ENCODE assay signal across 8 cellular contexts in genomic region chr1:23838401-23838866, GRCh38. TPM values are rescaled to one million over a fixed set of nuclear protein-coding genes. Genes with fewer than 3 reads are reported as not detected.
DNase-seq lines count a peak whose midpoint lies in the region; ATAC-seq and TF ChIP-seq lines count a peak whose summit lies in the region.

No MANE protein-coding gene starts in this region.

- 2 to 4% methylated on average over 10 to 15 of the region's 21 CpGs for WGBS in ectodermal cell, 2 experiments

- peaks cover 2% of the 10 kb centered on the region for H3K27me3 Mint-ChIP-seq in memory B cell

- peak overlapping the region; percentile 2 for H3K4me3 ChIP-seq in ectodermal cell (ENCODE audit: insufficient read depth, low read depth, low read length)

- no peaks in the 10 kb centered on the region for H3K9me3 ChIP-seq in ectodermal cell (ENCODE audit: control insufficient read depth, low read length)

- H3K36me3 ChIP-seq in ectodermal cell (ENCODE audit: control insufficient read depth, insufficient read depth, low read length) = no peaks in the 10 kb centered on the region

- H3K4me1 Mint-ChIP-seq in memory B cell = peaks cover 9% of the 10 kb centered on the region

- H3K4me1 ChIP-seq in ectodermal cell (ENCODE audit: control insufficient read depth, insufficient read depth, low read length) = no peaks in the 10 kb centered on the region

- CTCF ChIA-PET in HEK293T (lab: Yijun Ruan, JAX) = interaction anchor here (0.7 kb wide), 1 partner anchor 548 kb away, joined by 3 read pairs; no protein-coding TSS in a partner anchor

- peak overlapping the region; percentile 65 for H3K4me3 Mint-ChIP-seq in memory B cell

- POLR2A ChIA-PET in HEK293T (lab: Yijun Ruan, JAX) = no interaction called here

- ATAC-seq in memory B cell (ENCODE audit: low read depth) (peak; percentile 99), GM21576 (IDR thresholded peaks at IDR 0.05; ENCODE audit: unreplicated experiment) (no peak)

- H3K27ac Mint-ChIP-seq in memory B cell = no peak overlapping the region

- H3K27me3 ChIP-seq in ectodermal cell (ENCODE audit: control insufficient read depth, insufficient read depth, low read length, poor library complexity, severe bottlenecking) = peaks cover 27% of the 10 kb centered on the region

- H3K27ac ChIP-seq in ectodermal cell (ENCODE audit: insufficient read depth, low read depth, low read length, poor library complexity, severe bottlenecking) = no peak overlapping the region

- H3K36me3 Mint-ChIP-seq in memory B cell = no peaks in the 10 kb centered on the region

- peak; percentile 43 for DNase-seq in COLO829 (ENCODE audit: low spot score)
- DNase-seq in HEK293T (ENCODE audit: extremely low spot score) = peak; percentile 71
- DNase-seq in NCI-H446 treated with DMSO at 0.1 percent for 48 hours (lab: John Stamatoyannopoulos, UW) = peak; percentile 17
- peak; percentile 68 to 71 for DNase-seq in activated CD4-positive, alpha-beta T cell treated with anti-CD3 and anti-CD28 coated beads, Interleukin-2, amount 50 U/mL, for 48 hours
- peak; percentile 77 to 78 for DNase-seq in memory B cell (ENCODE audit: low spot score in 2 of 2)
- peak; percentile 60 for DNase-seq in stimulated activated CD8-positive, alpha-beta memory T cell treated with anti-CD3 and anti-CD28 coated beads, Interleukin-15, amount 100 ng/mL, for 24 hours (ENCODE audit: low read depth)

- H3K9me3 Mint-ChIP-seq in memory B cell = no peaks in the 10 kb centered on the region

TF ChIP-seq in HEK293T, 16 proteins besides CTCF, POLR2A, EP300 and RAD21:
- TF ChIP-seq L3MBTL2 (conservative IDR thresholded peaks at IDR 0.05) = no peak
- no peak for TF ChIP-seq PKNOX1 (IDR thresholded peaks at IDR 0.05)

RNA-seq across cellular contexts. Expression of gene HMGCL, which starts 13.2 kb away (rescaled TPM):
- 23.6 TPM for polyA plus RNA-seq in ectodermal cell (2013, experiment 1 of 4)
- polyA plus RNA-seq in ectodermal cell (2013, experiment 2 of 4) = 27.7 TPM
- 19.9 TPM for polyA plus RNA-seq in ectodermal cell (2013, experiment 3 of 4)
- polyA plus RNA-seq in ectodermal cell (2013, experiment 4 of 4) = 20.8 TPM

RNA-seq across cellular contexts. Expression of gene FUCA1, which starts 29.7 kb away (rescaled TPM):
- polyA plus RNA-seq in ectodermal cell (2013, experiment 1 of 4) = 8.4 TPM
- polyA plus RNA-seq in ectodermal cell (2013, experiment 2 of 4) = 8.5 TPM
- polyA plus RNA-seq in ectodermal cell (2013, experiment 3 of 4) = 8.3 TPM
- polyA plus RNA-seq in ectodermal cell (2013, experiment 4 of 4) = 8.7 TPM

RNA-seq across cellular contexts. Expression of gene GALE, which starts 37.9 kb away (rescaled TPM):
- 25.5 TPM for polyA plus RNA-seq in ectodermal cell (2013, experiment 1 of 4)
- 27.8 TPM for polyA plus RNA-seq in ectodermal cell (2013, experiment 2 of 4)
- polyA plus RNA-seq in ectodermal cell (2013, experiment 3 of 4) = 20.0 TPM
- 20.4 TPM for polyA plus RNA-seq in ectodermal cell (2013, experiment 4 of 4)

RNA-seq across cellular contexts. Expression of gene LYPLA2, which starts 47.5 kb away (rescaled TPM):
- 83.2 TPM for polyA plus RNA-seq in ectodermal cell (2013, experiment 1 of 4)
- polyA plus RNA-seq in ectodermal cell (2013, experiment 2 of 4) = 90.4 TPM
- polyA plus RNA-seq in ectodermal cell (2013, experiment 3 of 4) = 67.3 TPM
- polyA plus RNA-seq in ectodermal cell (2013, experiment 4 of 4) = 74.7 TPM

Comparison
In these comparisons a context has a peak if more than half of its experiments do, and no peak if none do; other contexts are left out.
1. DNase-seq: peak in every context shown above with its lines; median percentile 78 in memory B cell; 71 in HEK293T; 70 in activated CD4-positive, alpha-beta T cell treated with anti-CD3 and anti-CD28 coated beads, Interleukin-2, amount 50 U/mL, for 48 hours; 60 in stimulated activated CD8-positive, alpha-beta memory T cell treated with anti-CD3 and anti-CD28 coated beads, Interleukin-15, amount 100 ng/mL, for 24 hours; 43 in COLO829; 17 in NCI-H446 treated with DMSO at 0.1 percent for 48 hours.